8 cellular contexts compared by ENCODE assay signal in genomic region chrX:100829730-100830129, GRCh38. TPM values are rescaled to one million over a fixed set of nuclear protein-coding genes. Genes with fewer than 3 reads are reported as not detected.
DNase-seq lines count a peak whose midpoint lies in the region; ATAC-seq, FAIRE-seq and TF ChIP-seq lines count a peak whose summit lies in the region.

No MANE protein-coding gene starts in this region.

- TF ChIP-seq CTCF in smooth muscle cell (IDR thresholded peaks at IDR 0.05; ENCODE audit: borderline replicate concordance, insufficient read depth, poor library complexity, severe bottlenecking): no peak

- H3K4me1 Mint-ChIP-seq in activated naive CD4-positive, alpha-beta T cell treated with anti-CD3 and anti-CD28 coated beads, Interleukin-2, amount 50 U/mL, for 24 hours: peaks cover 37% of the 10 kb centered on the region

- H3K27me3 Mint-ChIP-seq in activated naive CD4-positive, alpha-beta T cell treated with anti-CD3 and anti-CD28 coated beads, Interleukin-2, amount 50 U/mL, for 24 hours: no peaks in the 10 kb centered on the region

- H3K27me3 ChIP-seq in smooth muscle cell (ENCODE audit: low read depth) (no peaks in the 10 kb centered on the region), small intestine (ENCODE audit: control insufficient read depth in 2 of 2, insufficient read depth in 2 of 2, low read length in 2 of 2) (no peaks in the 10 kb centered on the region)

- H3K4me1 ChIP-seq in smooth muscle cell (ENCODE audit: low read depth) (no peaks in the 10 kb centered on the region), small intestine (ENCODE audit: control insufficient read depth in 2 of 2, insufficient read depth in 1 of 2, low read depth in 1 of 2, low read length in 1 of 2) (no peaks in the 10 kb centered on the region)

- no peak overlapping the region for H2AFZ ChIP-seq in smooth muscle cell (ENCODE audit: low read depth)

- H3K9me3 Mint-ChIP-seq in activated naive CD4-positive, alpha-beta T cell treated with anti-CD3 and anti-CD28 coated beads, Interleukin-2, amount 50 U/mL, for 24 hours: no peaks in the 10 kb centered on the region

- H3K4me3 ChIP-seq in smooth muscle cell (no peak overlapping the region), small intestine (ENCODE audit: low read depth in 1 of 2, low read length in 2 of 2) (no peak overlapping the region)

- no peak overlapping the region for H3K9ac ChIP-seq in smooth muscle cell (ENCODE audit: low read depth)

- peaks cover 23% of the 10 kb centered on the region for H3K36me3 Mint-ChIP-seq in activated naive CD4-positive, alpha-beta T cell treated with anti-CD3 and anti-CD28 coated beads, Interleukin-2, amount 50 U/mL, for 24 hours

- no peak overlapping the region for H3K4me2 ChIP-seq in smooth muscle cell

- peak; percentile 85 for ATAC-seq in HG03378 (IDR thresholded peaks at IDR 0.05; ENCODE audit: unreplicated experiment)

- no peaks in the 10 kb centered on the region for H4K20me1 ChIP-seq in smooth muscle cell (ENCODE audit: low read depth)

- no peaks in the 10 kb centered on the region for H3K9me3 ChIP-seq in smooth muscle cell (replicated peaks; ENCODE audit: low read depth)
- H3K9me3 ChIP-seq in small intestine (ENCODE audit: control insufficient read depth, low read depth): no peaks in the 10 kb centered on the region

- no peaks in the 10 kb centered on the region for H3F3A ChIP-seq in smooth muscle cell (ENCODE audit: low read depth)

- H3K36me3 ChIP-seq in smooth muscle cell (ENCODE audit: low read depth): no peaks in the 10 kb centered on the region
- peaks cover 4 to 8% of the 10 kb centered on the region in 2 donors for H3K36me3 ChIP-seq in small intestine (ENCODE audit: control insufficient read depth in 2 of 2, insufficient read depth in 2 of 2, low read length in 2 of 2)

- H3K79me2 ChIP-seq in smooth muscle cell (ENCODE audit: low read depth): no peaks in the 10 kb centered on the region

- H3K27ac ChIP-seq in smooth muscle cell (ENCODE audit: low read depth) (no peak overlapping the region), small intestine (ENCODE audit: low read depth in 1 of 2, low read length in 1 of 2) (no peak overlapping the region)

- peak overlapping the region; percentile 94 for H3K27ac Mint-ChIP-seq in activated naive CD4-positive, alpha-beta T cell treated with anti-CD3 and anti-CD28 coated beads, Interleukin-2, amount 50 U/mL, for 24 hours

- peak; percentile 18 for DNase-seq in stimulated activated CD4-positive, alpha-beta T cell treated with anti-CD3 and anti-CD28 coated beads, Interleukin-1b, Interleukin-23, amount 100 ng/mL, for 48 hours
- no peak for DNase-seq in stimulated activated CD4-positive, alpha-beta T cell treated with anti-CD3 and anti-CD28 coated beads, Interleukin-12 subunit alpha, Interleukin-12 subunit beta, amount 100 ng/mL, for 4 hours
- DNase-seq in germinal center (ENCODE audit: low spot score) (no peak), smooth muscle cell (lab: John Stamatoyannopoulos, UW; ENCODE audit: unreplicated experiment) (no peak), hypothalamus (lab: John Stamatoyannopoulos, UW) (no peak), small intestine (no peak)

- WGBS in smooth muscle cell (ENCODE audit: low lambda C conversion rate): 68% methylated on average over 2 of the region's 2 CpGs
- 56 to 87% (median 65%) methylated on average over 2 of the region's 2 CpGs for WGBS in small intestine, 3 donors

- FAIRE-seq in small intestine (lab: Jason Lieb, UNC): no peak

- peak overlapping the region; percentile 88 for H3K4me3 Mint-ChIP-seq in activated naive CD4-positive, alpha-beta T cell treated with anti-CD3 and anti-CD28 coated beads, Interleukin-2, amount 50 U/mL, for 24 hours

RNA-seq across cellular contexts. Expression of gene CSTF2, which starts 9.5 kb away (rescaled TPM):
- 18.4 and 23.0 TPM in 2 replicates for total RNA-seq in smooth muscle cell
- polyA plus RNA-seq in smooth muscle cell (16.7 and 21.5 TPM in 2 replicates), small intestine (10 to 100 TPM in 1 of 3 donors, 1 to 10 TPM in 2; 4.6 to 12.5 (median 7.8) TPM)

RNA-seq across cellular contexts. Expression of gene NOX1, which starts 44.4 kb away (rescaled TPM):
- total RNA-seq in smooth muscle cell: not detected in 2 replicates
- 0.35 TPM in 1 of 2 replicates, not detected in the other for polyA plus RNA-seq in smooth muscle cell
- polyA plus RNA-seq in small intestine: not detected
